ENCODE assay signal across 9 cellular contexts in the genomic region with DNA sequence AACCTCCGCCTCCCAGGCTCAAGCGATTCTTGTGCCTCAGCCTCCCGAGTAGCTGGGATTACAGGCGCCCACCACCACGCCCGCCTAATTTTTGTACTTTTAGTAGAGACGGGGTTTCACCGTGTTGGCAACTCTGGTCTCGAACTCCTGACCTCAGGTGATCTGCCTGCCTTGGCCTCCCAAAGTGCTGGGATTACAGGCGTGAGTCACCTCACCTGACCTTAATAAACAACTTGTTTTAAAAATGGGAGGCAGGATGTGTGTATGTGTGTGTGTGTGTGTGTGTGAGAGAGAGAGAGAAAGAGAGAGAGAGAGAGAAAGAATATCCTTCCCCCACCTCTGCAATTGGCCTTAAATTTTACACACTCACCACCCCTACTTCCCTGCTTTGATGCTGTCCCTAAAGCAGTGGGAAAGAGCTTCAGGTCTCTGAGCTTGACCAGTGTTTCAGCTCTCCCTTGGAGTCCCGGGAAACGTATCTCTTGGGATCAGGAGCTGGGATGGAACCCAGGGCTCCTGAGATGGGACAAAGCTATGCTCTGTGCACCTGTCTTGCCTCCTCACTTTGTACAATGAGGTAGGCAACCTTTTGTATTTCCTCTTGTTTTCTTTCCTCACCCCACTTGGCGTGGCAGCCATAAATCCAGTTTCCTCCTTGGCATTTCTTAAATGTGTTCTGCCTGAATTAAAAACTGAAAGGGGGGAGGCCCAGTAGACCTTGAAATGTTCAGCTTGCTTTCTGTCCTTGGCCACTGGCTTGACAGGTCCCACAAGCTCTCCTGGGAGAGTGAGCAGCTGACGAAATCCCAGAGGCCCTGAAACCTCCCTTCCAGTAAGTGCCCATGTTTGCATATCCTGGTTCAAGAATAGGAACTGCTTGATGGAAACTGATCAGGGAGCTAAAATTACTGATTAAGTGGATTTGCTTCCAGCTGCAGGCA. TPM values are rescaled to one million over a fixed set of nuclear protein-coding genes. Genes with fewer than 3 reads are reported as not detected.
A peak's percentile ranks its signal among the peaks of the same experiment; 100 is the strongest.
DNase-seq lines count a peak whose midpoint lies in the region; ATAC-seq and TF ChIP-seq lines count a peak whose summit lies in the region.
"Had no signal": no experiment of that assay in that cellular context is flagged by ENCODE, and none has a peak within 500 bp of the region (broad histone marks: within the 10 kb centered on the region; RNA-seq: fewer than 3 reads in every experiment).

No MANE protein-coding gene starts in this region.

- DNase-seq in SIG-M5 treated with dmso at 0.1 percent for 504 hours (lab: John Stamatoyannopoulos, UW; ENCODE audit: unreplicated experiment): peak; percentile 74
- DNase-seq in SIG-M5 (lab: John Stamatoyannopoulos, UW): no peak
- peak; percentile 63 to 80 for DNase-seq in SHP77 (lab: John Stamatoyannopoulos, UW)
- DNase-seq in immature natural killer cell: no peak
- peak; percentile 89 for DNase-seq in stomach
- DNase-seq in AG08395 (ENCODE audit: low spot score): no peak
- no peak for DNase-seq in HuH-7.5 (ENCODE audit: low spot score)
- DNase-seq: stimulated activated CD4-positive, alpha-beta T cell treated with anti-CD3 and anti-CD28 coated beads, Interleukin-4, amount 100 ng/mL, for 4 hours had no signal

- H3K4me3 ChIP-seq in stomach: no peak overlapping the region

- intact Hi-C loops in stomach (cut with DNase I; ENCODE audit: low total_unique reads): no loop called here

- peak overlapping the region; percentile 51 to 74 (median 60) for H3K4me3 Mint-ChIP-seq in immature natural killer cell

- peak overlapping the region; percentile 78 to 92 (median 88) for H3K27ac ChIP-seq in stomach

- H3K9me3 Mint-ChIP-seq in immature natural killer cell: no peaks in the 10 kb centered on the region

- H3K9me3 ChIP-seq in stomach: no peaks in the 10 kb centered on the region

- peaks cover 10 to 19% (median 16%) of the 10 kb centered on the region in 3 donors for H3K36me3 Mint-ChIP-seq in immature natural killer cell

- H3K27me3 ChIP-seq in stomach: no peaks in the 10 kb centered on the region

- peaks cover 79 to 80% of the 10 kb centered on the region in 2 donors for H3K4me1 Mint-ChIP-seq in immature natural killer cell

- WGBS in stomach, 5 donors: 49 to 62% (median 52%) methylated on average over 14 of the region's 14 CpGs

- TF ChIP-seq EP300 in stomach (IDR thresholded peaks at IDR 0.05): no peak

- TF ChIP-seq CTCF in stomach (IDR thresholded peaks at IDR 0.05): no peak

- no peak for ATAC-seq in GM21367 (IDR thresholded peaks at IDR 0.05; ENCODE audit: unreplicated experiment)

- peaks cover 0 to 6% (median 6%) of the 10 kb centered on the region in 3 donors for H3K27me3 Mint-ChIP-seq in immature natural killer cell (ENCODE audit: low read depth in 3 of 3)

- peaks cover 0 to 4% (median 0%) of the 10 kb centered on the region in 4 donors for H3K36me3 ChIP-seq in stomach

- peaks cover 63 to 98% (median 83%) of the 10 kb centered on the region in 4 donors for H3K4me1 ChIP-seq in stomach

- TF ChIP-seq POLR2A in stomach (IDR thresholded peaks at IDR 0.05): no peak

- peak overlapping the region; percentile 44 to 89 (median 62) for H3K27ac Mint-ChIP-seq in immature natural killer cell

RNA-seq across cellular contexts. Expression of a gene that starts 17.8 kb away (rescaled TPM):
- polyA plus RNA-seq in immature natural killer cell (1,000 to 10,000 TPM in 1 of 3 donors, 100 to 1,000 TPM in 2; 600 to 1,153 (median 962) TPM), stomach (100 to 1,000 TPM; 193 to 230 (median 214) TPM)
- 100 to 1,000 TPM; 134 to 612 (median 387) TPM for total RNA-seq in stomach

RNA-seq across cellular contexts. Expression of a gene that starts 45.7 kb away (rescaled TPM):
- polyA plus RNA-seq in immature natural killer cell (10 to 100 TPM; 13.7 to 21.4 (median 14.7) TPM), stomach (10 to 100 TPM in 2 of 3 donors, 1 to 10 TPM in 1; 7.1 to 15.1 (median 10.1) TPM)
- 10 to 100 TPM; 11.7 to 28.6 (median 16.2) TPM for total RNA-seq in stomach

Comparison
In these comparisons a context has a peak if more than half of its experiments do, and no peak if none do; other contexts are left out.
1. DNase-seq: peak in SIG-M5 treated with dmso at 0.1 percent for 504 hours (single experiment), SHP77 (2 of 2) and stomach (single experiment); none in SIG-M5 (single experiment), immature natural killer cell (0 of 3), AG08395 (single experiment) and HuH-7.5 (single experiment).